9 cellular contexts compared by ENCODE assay signal in the genomic region with DNA sequence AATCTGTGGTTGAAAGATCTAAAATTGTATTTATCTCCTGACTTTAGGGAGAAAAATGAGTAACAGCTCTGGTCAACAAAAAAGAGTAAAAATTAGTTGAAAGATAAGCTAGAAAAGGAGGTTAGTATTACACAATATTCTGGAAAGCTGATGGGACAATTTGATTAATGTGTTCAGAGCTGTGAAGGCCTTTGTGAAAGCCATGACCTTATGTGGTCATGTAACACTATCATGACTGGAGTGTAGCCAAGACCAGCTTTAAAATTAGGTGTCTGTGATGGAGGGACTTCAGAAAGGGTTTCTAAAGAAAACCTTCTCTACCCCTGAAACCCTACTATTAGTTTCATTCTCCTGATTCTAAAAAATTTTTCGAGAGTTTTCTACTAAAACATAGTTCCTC.
A peak's percentile ranks its signal among the peaks of the same experiment; 100 is the strongest.
DNase-seq lines count a peak whose midpoint lies in the region; ATAC-seq and TF ChIP-seq lines count a peak whose summit lies in the region.
"Had no signal": no experiment of that assay in that cellular context is flagged by ENCODE, and none has a peak within 500 bp of the region (broad histone marks: within the 10 kb centered on the region; RNA-seq: fewer than 3 reads in every experiment).

No MANE protein-coding gene starts in this region.

- ATAC-seq in GM18520 (IDR thresholded peaks at IDR 0.05; ENCODE audit: unreplicated experiment) (peak; percentile 87), GM21528 (IDR thresholded peaks at IDR 0.05; ENCODE audit: low FRiP score, unreplicated experiment) (peak; percentile 95), HG03460 (IDR thresholded peaks at IDR 0.05; ENCODE audit: unreplicated experiment) (peak; percentile 95)

- H3K4me3 ChIP-seq in fibroblast of villous mesenchyme (ENCODE audit: low read depth, low read length): no peak overlapping the region
- H3K4me3 ChIP-seq: heart left ventricle had no signal

- DNase-seq in fibroblast of villous mesenchyme (ENCODE audit: low read depth) (peak; percentile 64), NCI-H774 (lab: John Stamatoyannopoulos, UW) (no peak), NCI-H146 (lab: John Stamatoyannopoulos, UW) (no peak), anterior cingulate cortex (lab: John Stamatoyannopoulos, UW) (no peak)
- no peak for DNase-seq in activated CD4-positive, alpha-beta T cell treated with anti-CD3 and anti-CD28 coated beads, Interleukin-2, amount 50 U/mL, for 4 hours
- DNase-seq: heart left ventricle had no signal

- TF ChIP-seq CTCF in fibroblast of villous mesenchyme (IDR thresholded peaks at IDR 0.05; ENCODE audit: insufficient read depth, low read depth, low read length): no peak
